Comparison of ENCODE assay signal across 23 cellular contexts in the genomic region with DNA sequence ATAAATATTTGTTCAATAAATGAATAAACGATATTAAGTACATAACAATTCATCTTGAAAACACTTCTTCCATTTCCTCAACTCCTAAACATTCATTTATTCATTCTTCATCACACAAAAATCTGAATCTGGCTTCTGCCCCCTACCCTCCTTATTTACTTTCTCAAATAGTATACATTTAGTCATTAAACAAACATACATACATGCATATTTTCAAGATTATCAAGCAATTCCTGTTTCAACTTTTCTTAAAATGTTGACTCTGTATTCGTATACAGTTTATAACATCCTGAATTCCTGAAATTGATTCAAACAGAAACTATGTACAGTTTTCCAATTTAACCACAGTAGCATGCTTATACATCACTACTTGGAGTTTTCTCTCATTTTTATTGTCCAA.
DNase-seq lines count a peak whose midpoint lies in the region; ATAC-seq and TF ChIP-seq lines count a peak whose summit lies in the region.
"Had no signal": no experiment of that assay in that cellular context is flagged by ENCODE, and none has a peak within 500 bp of the region (broad histone marks: within the 10 kb centered on the region; RNA-seq: fewer than 3 reads in every experiment).

No MANE protein-coding gene starts in this region.

- ATAC-seq in natural killer cell treated with Interleukin-12 subunit alpha and Interleukin-12 subunit beta and Interleukin-15 and Interleukin-18, amount 100 ng/mL, for 72 hours: no peak
- ATAC-seq: activated CD4-positive, alpha-beta T cell treated with anti-CD3 and anti-CD28 coated beads for 36 hours; upper lobe of right lung had no signal

- no peaks in the 10 kb centered on the region for H3K36me3 Mint-ChIP-seq in natural killer cell treated with Interleukin-12 subunit alpha and Interleukin-12 subunit beta and Interleukin-15 and Interleukin-18, amount 100 ng/mL, for 72 hours
- H3K36me3 Mint-ChIP-seq: IgD-negative memory B cell had no signal

- no peak for TF ChIP-seq POLR2A in testis (IDR thresholded peaks at IDR 0.05)

- H3K27me3 ChIP-seq in ACC112 (ENCODE audit: insufficient read depth, low read length) (no peaks in the 10 kb centered on the region), testis (no peaks in the 10 kb centered on the region)
- H3K27me3 ChIP-seq: hepatocyte, upper lobe of right lung had no signal

- H3K4me3 Mint-ChIP-seq in natural killer cell treated with Interleukin-12 subunit alpha and Interleukin-12 subunit beta and Interleukin-15 and Interleukin-18, amount 100 ng/mL, for 72 hours: no peak overlapping the region
- H3K4me3 Mint-ChIP-seq: activated CD4-positive, alpha-beta T cell treated with anti-CD3 and anti-CD28 coated beads for 36 hours; IgD-negative memory B cell; nephron; stimulated activated naive CD8-positive, alpha-beta T cell treated with anti-CD3 and anti-CD28 coated beads, Interleukin-15, Interleukin-2, amounts not matched to agents 100 ng/mL and 50 ng/mL, for 24 hours had no signal

- no peaks in the 10 kb centered on the region for H3K9me3 ChIP-seq in testis
- H3K9me3 ChIP-seq: upper lobe of right lung had no signal

- TF ChIP-seq CTCF in fibroblast of the aortic adventitia (IDR thresholded peaks at IDR 0.05; ENCODE audit: insufficient read depth, low read length) (no peak), testis (IDR thresholded peaks at IDR 0.05) (no peak), GM10266 (IDR thresholded peaks at IDR 0.05; ENCODE audit: control insufficient read depth, insufficient read depth, low read depth, missing control alignments) (no peak)

- H3K4me1 ChIP-seq in ACC112 (ENCODE audit: control insufficient read depth, insufficient read depth, low read length, unreplicated experiment) (peaks cover 42% of the 10 kb centered on the region), testis (peaks cover 4% of the 10 kb centered on the region)
- H3K4me1 ChIP-seq: upper lobe of right lung had no signal

- WGBS in testis, 2 donors: 44 to 65% methylated on average over 2 of the region's 2 CpGs

- H3K27ac ChIP-seq in ACC112 (ENCODE audit: low read depth, low read length) (peak overlapping the region; percentile 90), testis (no peak overlapping the region)
- H3K27ac ChIP-seq: coronary artery, hepatocyte, upper lobe of right lung had no signal

- H3K4me3 ChIP-seq in ACC112 (ENCODE audit: low read depth, low read length) (peak overlapping the region; percentile 42), fibroblast of the aortic adventitia (ENCODE audit: low read depth, low read length) (no peak overlapping the region), testis (no peak overlapping the region)
- H3K4me3 ChIP-seq: coronary artery, hepatocyte, upper lobe of right lung had no signal

- H3K9me3 Mint-ChIP-seq in natural killer cell treated with Interleukin-12 subunit alpha and Interleukin-12 subunit beta and Interleukin-15 and Interleukin-18, amount 100 ng/mL, for 72 hours: peaks cover 3% of the 10 kb centered on the region

- no peaks in the 10 kb centered on the region for H3K27me3 Mint-ChIP-seq in natural killer cell treated with Interleukin-12 subunit alpha and Interleukin-12 subunit beta and Interleukin-15 and Interleukin-18, amount 100 ng/mL, for 72 hours
- H3K27me3 Mint-ChIP-seq: activated CD4-positive, alpha-beta T cell treated with anti-CD3 and anti-CD28 coated beads for 36 hours; IgD-negative memory B cell; stimulated activated naive CD8-positive, alpha-beta T cell treated with anti-CD3 and anti-CD28 coated beads, Interleukin-15, Interleukin-2, amounts not matched to agents 100 ng/mL and 50 ng/mL, for 24 hours had no signal

- peak; percentile 87 for DNase-seq in HS-5 (ENCODE audit: low read depth)
- peak; percentile 51 for DNase-seq in amniotic stem cell (lab: John Stamatoyannopoulos, UW)
- DNase-seq in fibroblast of the aortic adventitia (ENCODE audit: low read depth): peak; percentile 63
- DNase-seq in HuH-7 (ENCODE audit: low spot score): no peak
- DNase-seq in testis: no peak
- no peak for DNase-seq in natural killer cell treated with Interleukin-12 subunit alpha and Interleukin-12 subunit beta and Interleukin-15 and Interleukin-18, amount 100 ng/mL, for 72 hours (ENCODE audit: low spot score)
- no peak for DNase-seq in GM10266 (ENCODE audit: extremely low spot score)
- DNase-seq: activated CD4-positive, alpha-beta T cell treated with anti-CD3 and anti-CD28 coated beads for 36 hours; activated effector memory CD4-positive, alpha-beta T cell treated with anti-CD3 and anti-CD28 coated beads, Interleukin-2, amount 50 U/mL, for 16 hours; amygdala; erythroblast; kidney; mesendoderm; MV-4-11; NCI-H524 treated with DMSO at 0.1 percent for 48 hours; stimulated activated CD4-positive, alpha-beta T cell treated with anti-CD3 and anti-CD28 coated beads, Interleukin-15, amount 100 ng/mL, for 24 hours; upper lobe of right lung had no signal

- H3K4me1 Mint-ChIP-seq in natural killer cell treated with Interleukin-12 subunit alpha and Interleukin-12 subunit beta and Interleukin-15 and Interleukin-18, amount 100 ng/mL, for 72 hours (ENCODE audit: low read depth in 2 of 2): no peaks in the 10 kb centered on the region
- H3K4me1 Mint-ChIP-seq: activated CD4-positive, alpha-beta T cell treated with anti-CD3 and anti-CD28 coated beads for 36 hours; IgD-negative memory B cell; nephron had no signal

- no peak overlapping the region for H3K27ac Mint-ChIP-seq in natural killer cell treated with Interleukin-12 subunit alpha and Interleukin-12 subunit beta and Interleukin-15 and Interleukin-18, amount 100 ng/mL, for 72 hours
- H3K27ac Mint-ChIP-seq: activated CD4-positive, alpha-beta T cell treated with anti-CD3 and anti-CD28 coated beads for 36 hours; IgD-negative memory B cell; nephron; stimulated activated naive CD8-positive, alpha-beta T cell treated with anti-CD3 and anti-CD28 coated beads, Interleukin-15, Interleukin-2, amounts not matched to agents 100 ng/mL and 50 ng/mL, for 24 hours had no signal

- H3K79me2 ChIP-seq in ACC112 (ENCODE audit: control insufficient read depth, insufficient read depth, low read length, unreplicated experiment): no peaks in the 10 kb centered on the region
- H3K79me2 ChIP-seq: hepatocyte had no signal

- H3K36me3 ChIP-seq in ACC112 (ENCODE audit: insufficient read depth, low read length) (no peaks in the 10 kb centered on the region), testis (ENCODE audit: low read depth, missing control alignments) (no peaks in the 10 kb centered on the region)
- H3K36me3 ChIP-seq: upper lobe of right lung had no signal

- peak overlapping the region; percentile 76 for H2AFZ ChIP-seq in ACC112 (ENCODE audit: low read length, unreplicated experiment)
- H2AFZ ChIP-seq: hepatocyte had no signal

- intact Hi-C loops in testis (cut with DNase I; ENCODE audit: low total_unique reads): no loop called here

Comparison
In these comparisons a context has a peak if more than half of its experiments do, and no peak if none do; other contexts are left out.
1. DNase-seq: peak in HS-5 (single experiment), amniotic stem cell (single experiment) and fibroblast of the aortic adventitia (single experiment); none in HuH-7 (single experiment), testis (single experiment), natural killer cell treated with Interleukin-12 subunit alpha and Interleukin-12 subunit beta and Interleukin-15 and Interleukin-18, amount 100 ng/mL, for 72 hours (single experiment) and GM10266 (single experiment).